In the genomic region with DNA sequence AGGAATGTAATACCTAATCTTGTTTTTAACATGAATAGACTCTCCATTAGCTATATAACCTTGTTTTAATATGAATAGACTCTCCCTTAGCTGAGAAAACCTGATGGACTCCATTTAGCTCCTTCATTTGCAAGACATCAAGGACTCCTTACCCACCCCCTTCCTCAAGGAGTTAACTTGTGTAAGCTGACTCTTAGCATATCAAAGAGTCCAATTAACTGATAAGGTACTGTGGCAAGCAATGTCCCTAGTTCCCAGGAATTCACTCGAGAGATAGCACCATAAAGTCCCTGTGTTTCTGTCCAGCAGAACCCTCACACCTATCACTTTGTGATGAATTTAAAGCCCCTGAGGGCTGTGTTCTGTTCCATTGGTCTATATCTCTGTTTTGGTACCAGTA, we compare ENCODE assay signal across 1 cellular context.
TF ChIP-seq lines count a peak whose summit lies in the region.

No MANE protein-coding gene starts in this region.

TF ChIP-seq in H1, 55 proteins besides CTCF, POLR2A, EP300 and RAD21:
- no peak for TF ChIP-seq RFX5 (IDR thresholded peaks at IDR 0.05; ENCODE audit: borderline replicate concordance, low read depth, low read length)
- TF ChIP-seq TBP (IDR thresholded peaks at IDR 0.05; ENCODE audit: low read depth, low read length), result no peak
- TF ChIP-seq SP1 (IDR thresholded peaks at IDR 0.05; ENCODE audit: low read depth, low read length), result peak; percentile 29; the same call in 1 of the 2 replicates
- TF ChIP-seq KDM5A (IDR thresholded peaks at IDR 0.05; ENCODE audit: low read length), result no peak
- TF ChIP-seq KDM4A (IDR thresholded peaks at IDR 0.05; ENCODE audit: low read depth, low read length, severe bottlenecking), result no peak
- peak; percentile 29 for TF ChIP-seq NANOG (IDR thresholded peaks at IDR 0.05; ENCODE audit: insufficient read depth, low read depth, low read length, poor library complexity, severe bottlenecking)
- TF ChIP-seq SRF (IDR thresholded peaks at IDR 0.05; ENCODE audit: low read depth, low read length), result no peak
- TF ChIP-seq GABPA (IDR thresholded peaks at IDR 0.05; ENCODE audit: borderline replicate concordance, insufficient read depth, low read length), result no peak
- TF ChIP-seq SIX5 (IDR thresholded peaks at IDR 0.05; ENCODE audit: low read depth, low read length), result no peak
- TF ChIP-seq JUND (IDR thresholded peaks at IDR 0.05; ENCODE audit: low read length), result no peak
- no peak for TF ChIP-seq CHD2 (IDR thresholded peaks at IDR 0.05; ENCODE audit: low read length)
